In the genomic region with DNA sequence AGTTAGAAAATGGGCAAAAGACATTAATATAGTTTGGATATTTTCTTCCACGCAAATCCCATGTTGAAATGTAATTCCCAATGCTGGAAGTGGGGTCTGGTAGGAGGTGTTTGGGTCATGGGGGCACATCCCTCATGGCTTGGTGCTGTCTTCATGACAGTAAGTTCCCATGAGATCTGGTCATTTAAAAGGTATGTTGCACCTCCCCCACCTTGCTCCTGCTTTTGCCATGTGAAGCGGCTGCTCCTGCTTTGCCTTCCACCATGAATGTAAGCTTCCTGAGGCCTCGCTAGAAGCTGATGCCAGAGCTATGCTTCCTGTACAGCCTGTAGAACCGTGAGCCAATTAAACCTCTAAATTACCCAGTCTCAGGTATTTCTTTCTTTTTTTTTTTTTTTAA, we compare ENCODE assay signal across 11 cellular contexts.
"Had no signal": no experiment of that assay in that cellular context is flagged by ENCODE, and none has a peak within 500 bp of the region (broad histone marks: within the 10 kb centered on the region; RNA-seq: fewer than 3 reads in every experiment).

No MANE protein-coding gene starts in this region.

- H3K9ac ChIP-seq: GM23248 had no signal

- H3K9me3 ChIP-seq: HAP-1 had no signal

- ATAC-seq: GM23338, HCT116 had no signal

- H3K27ac ChIP-seq: GM23248 had no signal

- H3K4me2 ChIP-seq: GM23338 had no signal

- H3K36me3 ChIP-seq: HAP-1 had no signal

- H3K4me3 ChIP-seq: GM23248, GM23338, HAP-1 had no signal

- H2AFZ ChIP-seq: GM23248, GM23338 had no signal

- FAIRE-seq: H1, H54 had no signal

- DNase-seq: GM23248, GOT3, H7, H9, HCEC 1CT, HFFc6 had no signal
